In the genomic region with DNA sequence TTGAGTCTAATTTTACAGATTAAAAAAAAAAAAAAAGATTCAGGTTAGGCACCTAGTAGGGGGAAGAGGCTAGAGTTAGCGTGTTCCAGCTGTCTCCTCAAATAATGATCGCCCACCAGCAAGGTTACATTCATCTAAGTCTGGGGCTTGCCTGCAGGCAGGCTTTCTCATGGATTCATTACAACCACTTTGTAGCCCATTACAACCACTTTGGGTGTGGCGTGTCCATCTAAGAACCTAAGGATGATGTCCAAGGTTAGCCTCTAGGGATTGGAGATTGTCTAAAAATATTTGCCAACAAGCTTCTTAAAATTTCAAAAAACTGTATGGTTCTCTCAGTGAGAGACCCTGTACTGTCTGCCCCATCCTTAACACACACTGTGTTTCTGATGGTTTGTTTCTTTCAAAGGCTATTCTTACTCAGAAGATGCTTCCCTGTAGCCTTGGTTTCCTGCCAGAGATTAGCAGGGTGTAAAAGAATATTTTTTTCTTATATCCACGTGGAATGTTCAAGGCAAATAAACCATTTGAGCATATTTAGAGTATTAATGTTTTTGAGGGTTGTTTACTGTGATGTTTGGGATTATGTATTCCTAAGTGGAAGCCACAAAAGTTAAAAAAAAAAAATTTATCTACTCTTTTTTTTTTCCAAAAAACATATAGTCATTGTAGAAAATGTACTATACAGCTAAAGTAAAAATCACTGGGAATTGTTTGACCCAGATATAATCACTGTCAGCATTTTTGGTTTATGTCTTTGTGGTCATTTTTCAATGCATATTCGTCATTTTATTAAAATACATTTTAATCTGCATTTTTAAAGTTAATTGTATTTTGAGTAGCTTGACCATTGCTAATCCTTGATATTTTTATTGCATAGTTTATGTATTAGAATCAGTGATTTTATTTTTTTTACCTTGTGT, we compare ENCODE assay signal across 8 cellular contexts. TPM values are rescaled to one million over a fixed set of nuclear protein-coding genes. Genes with fewer than 3 reads are reported as not detected.
DNase-seq lines count a peak whose midpoint lies in the region; ATAC-seq, FAIRE-seq and TF ChIP-seq lines count a peak whose summit lies in the region.

No MANE protein-coding gene starts in this region.

- POLR2A ChIA-PET in CD4-positive, alpha-beta memory T cell (lab: Charles Lee; ENCODE audit: partially characterized antibody), result interaction anchor here (1.1 to 5.1 kb wide), 7 partner anchors 13 to 351 kb away, joined by 3 to 32 read pairs (median 5); partner anchors contain the start of gene PPP2R5C

- peak overlapping the region; percentile 79 for H3K27ac ChIP-seq in CD4-positive, alpha-beta memory T cell (ENCODE audit: low read depth, low read length)
- H3K27ac ChIP-seq in MM.1S (ENCODE audit: low read length), result no peak overlapping the region

- no peaks in the 10 kb centered on the region for H3K9me2 ChIP-seq in MM.1S (replicated peaks; ENCODE audit: insufficient read depth, low read length)

- peak overlapping the region; percentile 82; the same call in 1 of the 2 replicates for H3K9ac ChIP-seq in MM.1S (ENCODE audit: low read length)

- intact Hi-C loops in CD4-positive, alpha-beta memory T cell (cut with micrococcal nuclease), result loop anchor here (2.0 kb wide), 2 partner anchors 205 to 397 kb away; partner anchors contain the start of genes CINP, PPP2R5C and TECPR2

- H3K4me3 ChIP-seq in CD4-positive, alpha-beta memory T cell (ENCODE audit: low read length in 2 of 2), result peak overlapping the region; percentile 45 to 82
- H3K4me3 ChIP-seq in MM.1S (ENCODE audit: low read length) (peak overlapping the region; percentile 80), choroid plexus epithelial cell (ENCODE audit: low read depth, low read length) (peak overlapping the region; percentile 98)

- no peaks in the 10 kb centered on the region for H3K27me3 ChIP-seq in CD4-positive, alpha-beta memory T cell (ENCODE audit: insufficient read depth, low read length)
- no peaks in the 10 kb centered on the region for H3K27me3 ChIP-seq in MM.1S (replicated peaks; ENCODE audit: insufficient read depth, low read length)

- H3K4me3 Mint-ChIP-seq in CD4-positive, alpha-beta memory T cell, result peak overlapping the region; percentile 84 to 92 (median 89)
- H3K4me3 Mint-ChIP-seq in naive B cell, result peak overlapping the region; percentile 85 to 95 (median 90)

- no peaks in the 10 kb centered on the region for H3F3A ChIP-seq in MM.1S (ENCODE audit: insufficient read depth, low read length)

- no peak overlapping the region for H2AFZ ChIP-seq in MM.1S (ENCODE audit: low read length)

- H4K20me1 ChIP-seq in MM.1S (ENCODE audit: insufficient read depth, low read length), result no peaks in the 10 kb centered on the region

- H3K9me3 Mint-ChIP-seq in CD4-positive, alpha-beta memory T cell, result peaks cover 0 to 2% (median 0%) of the 10 kb centered on the region in 8 donors
- no peaks in the 10 kb centered on the region for H3K9me3 Mint-ChIP-seq in naive B cell

- FAIRE-seq in HTR-8/SVneo (lab: Jason Lieb, UNC), result no peak

- no peaks in the 10 kb centered on the region for H3K27me3 Mint-ChIP-seq in CD4-positive, alpha-beta memory T cell
- no peaks in the 10 kb centered on the region for H3K27me3 Mint-ChIP-seq in naive B cell

- DNase-seq in CD4-positive, alpha-beta memory T cell, result no peak
- no peak for DNase-seq in MM.1S
- DNase-seq in choroid plexus epithelial cell (ENCODE audit: low read depth), result peak; percentile 49
- no peak for DNase-seq in naive B cell
- no peak for DNase-seq in HTR-8/SVneo (ENCODE audit: insufficient read length, low spot score)
- no peak for DNase-seq in GM20000 (ENCODE audit: low spot score)
- DNase-seq in SHP77 (lab: John Stamatoyannopoulos, UW), result no peak

- H3K9me3 ChIP-seq in CD4-positive, alpha-beta memory T cell (ENCODE audit: control insufficient read depth in 1 of 2, low read length in 2 of 2), result no peaks in the 10 kb centered on the region
- no peaks in the 10 kb centered on the region for H3K9me3 ChIP-seq in MM.1S (replicated peaks; ENCODE audit: insufficient read depth, low read length)

- H3K4me2 ChIP-seq in MM.1S (ENCODE audit: low read depth, low read length), result peak overlapping the region; percentile 69; the same call in 1 of the 2 replicates

- TF ChIP-seq CTCF in MM.1S (IDR thresholded peaks at IDR 0.05; ENCODE audit: low read length), result no peak
- no peak for TF ChIP-seq CTCF in choroid plexus epithelial cell (conservative IDR thresholded peaks at IDR 0.05; ENCODE audit: low read depth, low read length)
- TF ChIP-seq CTCF in GM20000 (IDR thresholded peaks at IDR 0.05; ENCODE audit: extremely low read depth, missing control alignments), result no peak

- peaks cover 10 to 18% of the 10 kb centered on the region in 2 donors for H3K36me3 Mint-ChIP-seq in CD4-positive, alpha-beta memory T cell
- H3K36me3 Mint-ChIP-seq in naive B cell, result no peaks in the 10 kb centered on the region

- peak overlapping the region; percentile 87 to 95 (median 93) for H3K27ac Mint-ChIP-seq in CD4-positive, alpha-beta memory T cell
- H3K27ac Mint-ChIP-seq in naive B cell, result peak overlapping the region in 5 of 6 donors; percentile 86 to 95 (median 91)

- CTCF ChIA-PET in CD4-positive, alpha-beta memory T cell (lab: Charles Lee; ENCODE audit: partially characterized antibody), result interaction anchor here (0.8 to 1.5 kb wide), 4 partner anchors 130 to 259 kb away, joined by 3 to 5 read pairs (median 4); no protein-coding TSS in a partner anchor

- H3K36me3 ChIP-seq in CD4-positive, alpha-beta memory T cell (ENCODE audit: insufficient read depth, low read length), result no peaks in the 10 kb centered on the region
- no peaks in the 10 kb centered on the region for H3K36me3 ChIP-seq in MM.1S (replicated peaks; ENCODE audit: insufficient read depth, low read length)

- peaks cover 57% of the 10 kb centered on the region for H3K79me2 ChIP-seq in MM.1S (ENCODE audit: low read length)

- peaks cover 32 to 62% (median 45%) of the 10 kb centered on the region in 4 donors for H3K4me1 Mint-ChIP-seq in CD4-positive, alpha-beta memory T cell
- H3K4me1 Mint-ChIP-seq in naive B cell, result peaks cover 24 to 47% (median 28%) of the 10 kb centered on the region in 3 donors

- peaks cover 50% of the 10 kb centered on the region for H3K4me1 ChIP-seq in CD4-positive, alpha-beta memory T cell (ENCODE audit: insufficient read depth, low read length)
- H3K4me1 ChIP-seq in MM.1S (ENCODE audit: low read length), result no peaks in the 10 kb centered on the region

- ATAC-seq in naive B cell (ENCODE audit: low read depth in 2 of 2), result no peak
- ATAC-seq in HG02973 (IDR thresholded peaks at IDR 0.05; ENCODE audit: unreplicated experiment), result no peak

RNA-seq across cellular contexts. Expression of gene DYNC1H1, which starts 1.7 kb away (rescaled TPM):
- total RNA-seq in CD4-positive, alpha-beta memory T cell, result 100 to 1,000 TPM; 314 to 318 TPM
- polyA plus RNA-seq in CD4-positive, alpha-beta memory T cell, result 10 to 100 TPM; 19.6 to 60.8 TPM
- polyA plus RNA-seq in naive B cell (ENCODE audit: low read depth in 6 of 6), result 10 to 100 TPM in 5 of 6 donors, 1 to 10 TPM in 1; 7.4 to 40.9 (median 27.7) TPM
